Comparison of ENCODE assay signal across 15 cellular contexts in the genomic region with DNA sequence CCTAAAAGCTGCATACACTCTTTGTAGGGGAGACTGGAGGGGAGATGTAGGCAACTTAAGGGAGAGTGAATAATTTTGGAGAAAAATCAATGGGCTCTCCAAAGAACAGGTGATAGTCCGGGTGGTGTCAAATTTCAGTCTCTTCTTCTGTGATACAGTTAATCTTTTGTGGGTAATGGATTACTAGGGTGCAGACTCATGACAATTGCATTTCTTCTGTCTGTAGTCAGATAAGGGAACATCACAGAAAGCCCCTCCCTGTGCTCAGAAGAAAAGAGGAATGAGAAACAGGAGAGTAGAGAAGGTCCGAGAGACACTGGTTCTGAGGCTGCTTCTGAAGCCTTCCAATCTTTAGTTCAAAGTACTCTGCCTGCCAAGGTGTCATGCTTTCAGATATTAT.
"Had no signal": no experiment of that assay in that cellular context is flagged by ENCODE, and none has a peak within 500 bp of the region (broad histone marks: within the 10 kb centered on the region; RNA-seq: fewer than 3 reads in every experiment).

No MANE protein-coding gene starts in this region.

- ATAC-seq: activated CD8-positive, alpha-beta T cell treated with anti-CD3 and anti-CD28 coated beads, Interleukin-2, amount 10 ng/mL, durations not matched to agents 7 days and 5 days; esophagus mucosa; left lung; psoas muscle; sciatic nerve; stimulated activated naive B cell treated with anti-CD40 and anti-IgM and Interleukin-4, amounts not matched to agents 10 μg/mL and 1 μg/mL and 100 μg/mL, for 72 hours had no signal

- DNase-seq: activated CD4-positive, alpha-beta T cell treated with anti-CD3 and anti-CD28 coated beads for 4 hours; activated CD8-positive, alpha-beta T cell treated with anti-CD3 and anti-CD28 coated beads, Interleukin-2, amount 10 ng/mL, durations not matched to agents 7 days and 5 days; activated naive CD4-positive, alpha-beta T cell; aorta; dermis blood vessel endothelial cell; endodermal cell; left lung; nephron progenitor cell; psoas muscle; stimulated activated CD4-positive, alpha-beta T cell treated with anti-CD3 and anti-CD28 coated beads, Interleukin-2, amount 100 ng/mL, for 24 hours; stimulated activated naive B cell treated with anti-CD40 and anti-IgM and Interleukin-4, amounts not matched to agents 10 μg/mL and 1 μg/mL and 100 μg/mL, for 72 hours; substantia nigra; transverse colon had no signal
